ENCODE assay signal across 18 cellular contexts in the genomic region with DNA sequence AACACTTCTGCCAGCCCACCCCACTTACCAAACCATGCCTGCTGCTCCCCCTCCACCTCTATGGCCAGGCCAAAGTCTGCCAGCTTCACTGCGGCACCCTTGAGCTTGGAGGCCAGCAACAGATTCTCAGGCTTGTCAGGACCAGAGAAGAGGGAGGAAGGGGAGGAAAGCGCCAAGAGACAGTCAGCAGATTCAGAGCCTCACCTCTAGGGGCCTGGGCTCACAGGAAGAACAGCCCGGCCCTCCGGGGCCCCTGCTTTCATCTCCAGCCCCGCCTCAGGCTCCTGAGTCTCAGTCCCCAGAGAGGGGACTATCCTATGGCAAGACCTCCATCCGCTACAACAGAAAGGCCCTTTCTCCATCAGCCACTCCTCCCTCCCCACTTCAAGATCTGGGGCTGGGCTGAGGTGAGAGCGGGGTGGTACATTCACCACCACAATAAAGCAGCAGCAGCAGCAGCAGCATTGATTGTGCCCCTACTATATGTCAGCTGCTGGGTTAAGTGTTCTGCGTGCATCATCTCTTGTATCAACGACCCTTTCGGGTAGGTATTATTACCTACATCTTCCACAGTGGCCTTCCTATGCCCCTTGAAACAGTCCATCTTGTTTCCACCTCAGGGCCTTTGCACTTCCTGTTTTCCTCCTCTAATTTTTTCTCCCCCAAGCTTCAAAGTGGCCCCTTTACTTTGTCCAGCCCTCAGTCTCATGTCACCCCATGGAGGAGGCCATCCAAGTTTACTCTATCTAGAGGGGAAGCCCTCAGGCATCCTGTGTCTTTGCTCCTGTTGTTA. TPM values are rescaled to one million over a fixed set of nuclear protein-coding genes. Genes with fewer than 3 reads are reported as not detected.
"Had no signal": no experiment of that assay in that cellular context is flagged by ENCODE, and none has a peak within 500 bp of the region (broad histone marks: within the 10 kb centered on the region; RNA-seq: fewer than 3 reads in every experiment).

No MANE protein-coding gene starts in this region.

- H3K36me3 ChIP-seq: upper lobe of left lung had no signal

- H3K27ac Mint-ChIP-seq: memory B cell; stimulated activated naive CD8-positive, alpha-beta T cell treated with anti-CD3 and anti-CD28 coated beads, Interleukin-15, Interleukin-2, amounts not matched to agents 100 ng/mL and 50 ng/mL, for 24 hours; T-helper 2 cell treated with Interferon-gamma antibody and Interleukin-4, amounts not matched to agents 5 μg/mL and 100 μg/mL, for 36 hours had no signal

- H3K27me3 Mint-ChIP-seq: stimulated activated naive CD8-positive, alpha-beta T cell treated with anti-CD3 and anti-CD28 coated beads, Interleukin-15, Interleukin-2, amounts not matched to agents 100 ng/mL and 50 ng/mL, for 24 hours had no signal

- DNase-seq: activated CD4-positive, alpha-beta T cell treated with anti-CD3 and anti-CD28 coated beads, Interleukin-2, amount 50 U/mL, for 48 hours; activated CD4-positive, CD25-positive, alpha-beta regulatory T cell treated with anti-CD3 and anti-CD28 coated beads, Interleukin-2, amount 50 U/mL, for 72 hours; activated CD8-positive, alpha-beta memory T cell treated with anti-CD3 and anti-CD28 coated beads, Interleukin-2, amount 50 U/mL, for 4 hours; activated naive CD4-positive, alpha-beta T cell treated with Interleukin-2 at 50 U/mL for 16 hours; body of pancreas; effector memory CD8-positive, alpha-beta T cell; erythroblast; hypothalamus; psoas muscle; stimulated activated CD4-positive, alpha-beta T cell treated with anti-CD3 and anti-CD28 coated beads, Interleukin-4, amount 100 ng/mL, for 1 hour; stimulated activated CD8-positive, alpha-beta memory T cell treated with anti-CD3 and anti-CD28 coated beads, Interleukin-4, amount 100 ng/mL, for 48 hours; SW 1271; upper lobe of left lung had no signal

- H3K27me3 ChIP-seq: body of pancreas, upper lobe of left lung had no signal

- H3K4me3 Mint-ChIP-seq: central memory CD8-positive, alpha-beta T cell; effector memory CD8-positive, alpha-beta T cell; memory B cell; nephron; stimulated activated naive CD8-positive, alpha-beta T cell treated with anti-CD3 and anti-CD28 coated beads, Interleukin-15, Interleukin-2, amounts not matched to agents 100 ng/mL and 50 ng/mL, for 24 hours; T-helper 2 cell treated with Interferon-gamma antibody and Interleukin-4, amounts not matched to agents 5 μg/mL and 100 μg/mL, for 36 hours had no signal

- ATAC-seq: body of pancreas; effector memory CD8-positive, alpha-beta T cell; psoas muscle had no signal

- H3K4me1 Mint-ChIP-seq: central memory CD8-positive, alpha-beta T cell; memory B cell had no signal

- H3K9me3 Mint-ChIP-seq: central memory CD8-positive, alpha-beta T cell; effector memory CD8-positive, alpha-beta T cell; memory B cell; nephron; stimulated activated naive CD8-positive, alpha-beta T cell treated with anti-CD3 and anti-CD28 coated beads, Interleukin-15, Interleukin-2, amounts not matched to agents 100 ng/mL and 50 ng/mL, for 24 hours; T-helper 2 cell treated with Interferon-gamma antibody and Interleukin-4, amounts not matched to agents 5 μg/mL and 100 μg/mL, for 36 hours had no signal

- H3K36me3 Mint-ChIP-seq: memory B cell had no signal

- H3K27ac ChIP-seq: body of pancreas, psoas muscle, upper lobe of left lung had no signal

- H3K4me1 ChIP-seq: body of pancreas, psoas muscle, upper lobe of left lung had no signal

- H3K9me3 ChIP-seq: body of pancreas, psoas muscle, upper lobe of left lung had no signal

- H3K4me3 ChIP-seq: body of pancreas, psoas muscle, upper lobe of left lung had no signal

RNA-seq across cellular contexts. Expression of a gene that starts 49.1 kb away (rescaled TPM):
- polyA plus RNA-seq: psoas muscle had no signal
